Comparison of ENCODE assay signal across 1 cellular context in the genomic region with DNA sequence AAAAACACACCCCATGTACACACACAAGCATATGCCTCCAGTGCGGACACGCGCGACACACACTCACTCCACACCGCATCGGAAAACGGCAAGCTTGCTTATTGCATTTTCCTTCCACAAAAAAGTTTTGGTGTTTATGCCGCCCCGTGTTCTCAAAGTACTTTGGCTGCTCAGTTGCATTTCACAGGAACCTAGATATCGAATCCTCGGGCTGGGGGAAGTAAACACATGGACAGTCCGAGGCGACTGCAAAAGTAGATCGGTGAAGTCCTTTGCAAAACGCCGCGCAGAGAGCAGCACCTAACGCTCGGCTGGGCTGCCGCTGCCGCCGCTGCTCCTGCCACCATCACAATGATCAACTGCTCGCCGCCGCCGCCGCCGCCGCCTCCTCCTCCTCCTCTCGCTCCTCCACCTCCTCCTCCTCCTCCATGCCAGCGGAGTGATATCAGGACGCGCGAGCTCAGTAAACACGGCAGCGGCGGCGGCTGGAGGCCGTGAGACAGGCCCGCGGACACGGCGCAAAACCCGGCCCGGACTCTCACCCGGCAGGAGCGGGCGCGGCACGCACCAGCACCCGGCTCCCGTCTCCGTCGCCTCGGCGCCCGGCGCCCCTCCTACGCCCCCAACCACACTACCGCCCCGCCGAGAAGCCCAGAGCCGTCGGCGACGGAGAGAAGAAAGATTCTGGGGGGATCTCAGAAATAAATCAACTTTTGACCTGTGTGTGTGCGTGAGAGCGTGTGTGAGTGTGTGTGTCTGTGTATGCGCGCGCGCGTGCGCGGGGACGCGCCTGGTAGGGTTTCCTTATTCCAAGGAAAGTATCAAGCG.
TF ChIP-seq lines count a peak whose summit lies in the region.

A gene (minus strand): TSS at position 441 of the 828 bp plus-strand sequence. CDS start 857 bp downstream, outside the sequence.

TF ChIP-seq in K562, 482 proteins besides CTCF, POLR2A, EP300 and RAD21 (continued from another document and continues in another):
- TF ChIP-seq, protein P1, sequence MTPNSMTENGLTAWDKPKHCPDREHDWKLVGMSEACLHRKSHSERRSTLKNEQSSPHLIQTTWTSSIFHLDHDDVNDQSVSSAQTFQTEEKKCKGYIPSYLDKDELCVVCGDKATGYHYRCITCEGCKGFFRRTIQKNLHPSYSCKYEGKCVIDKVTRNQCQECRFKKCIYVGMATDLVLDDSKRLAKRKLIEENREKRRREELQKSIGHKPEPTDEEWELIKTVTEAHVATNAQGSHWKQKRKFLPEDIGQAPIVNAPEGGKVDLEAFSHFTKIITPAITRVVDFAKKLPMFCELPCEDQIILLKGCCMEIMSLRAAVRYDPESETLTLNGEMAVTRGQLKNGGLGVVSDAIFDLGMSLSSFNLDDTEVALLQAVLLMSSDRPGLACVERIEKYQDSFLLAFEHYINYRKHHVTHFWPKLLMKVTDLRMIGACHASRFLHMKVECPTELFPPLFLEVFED (CRISPR knock-in tag; conservative IDR thresholded peaks at IDR 0.05), result no peak
- TF ChIP-seq, protein P2, sequence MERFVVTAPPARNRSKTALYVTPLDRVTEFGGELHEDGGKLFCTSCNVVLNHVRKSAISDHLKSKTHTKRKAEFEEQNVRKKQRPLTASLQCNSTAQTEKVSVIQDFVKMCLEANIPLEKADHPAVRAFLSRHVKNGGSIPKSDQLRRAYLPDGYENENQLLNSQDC (CRISPR knock-in tag; IDR thresholded peaks at IDR 0.05), result peak; percentile 85; the same call in 1 of the 2 replicates
- TF ChIP-seq, protein P3, sequence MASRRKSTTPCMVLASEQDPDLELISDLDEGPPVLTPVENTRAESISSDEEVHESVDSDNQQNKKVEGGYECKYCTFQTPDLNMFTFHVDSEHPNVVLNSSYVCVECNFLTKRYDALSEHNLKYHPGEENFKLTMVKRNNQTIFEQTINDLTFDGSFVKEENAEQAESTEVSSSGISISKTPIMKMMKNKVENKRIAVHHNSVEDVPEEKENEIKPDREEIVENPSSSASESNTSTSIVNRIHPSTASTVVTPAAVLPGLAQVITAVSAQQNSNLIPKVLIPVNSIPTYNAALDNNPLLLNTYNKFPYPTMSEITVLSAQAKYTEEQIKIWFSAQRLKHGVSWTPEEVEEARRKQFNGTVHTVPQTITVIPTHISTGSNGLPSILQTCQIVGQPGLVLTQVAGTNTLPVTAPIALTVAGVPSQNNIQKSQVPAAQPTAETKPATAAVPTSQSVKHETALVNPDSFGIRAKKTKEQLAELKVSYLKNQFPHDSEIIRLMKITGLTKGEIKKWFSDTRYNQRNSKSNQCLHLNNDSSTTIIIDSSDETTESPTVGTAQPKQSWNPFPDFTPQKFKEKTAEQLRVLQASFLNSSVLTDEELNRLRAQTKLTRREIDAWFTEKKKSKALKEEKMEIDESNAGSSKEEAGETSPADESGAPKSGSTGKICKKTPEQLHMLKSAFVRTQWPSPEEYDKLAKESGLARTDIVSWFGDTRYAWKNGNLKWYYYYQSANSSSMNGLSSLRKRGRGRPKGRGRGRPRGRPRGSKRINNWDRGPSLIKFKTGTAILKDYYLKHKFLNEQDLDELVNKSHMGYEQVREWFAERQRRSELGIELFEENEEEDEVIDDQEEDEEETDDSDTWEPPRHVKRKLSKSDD (conservative IDR thresholded peaks at IDR 0.05; ENCODE audit: low read length), result no peak; the same call in 1 of the 2 replicates
- TF ChIP-seq RBM15 (IDR thresholded peaks at IDR 0.05; ENCODE audit: insufficient read depth, low read length) (no peak), HOXB6 (CRISPR knock-in tag; IDR thresholded peaks at IDR 0.05; ENCODE audit: borderline replicate concordance) (no peak), ZNF780A (CRISPR knock-in tag; IDR thresholded peaks at IDR 0.05) (no peak), ZNF764 (CRISPR knock-in tag; IDR thresholded peaks at IDR 0.05; ENCODE audit: low read depth) (no peak), ZNF41 (CRISPR knock-in tag; conservative IDR thresholded peaks at IDR 0.05) (no peak), ZNF695 (CRISPR knock-in tag; IDR thresholded peaks at IDR 0.05) (no peak), KDM4B (IDR thresholded peaks at IDR 0.05; ENCODE audit: borderline replicate concordance in 2 of 2, low read depth in 1 of 2) (peak in 1 of 2 experiments; percentile 76; a peak in 1 of 4 replicates), RBFOX2 (IDR thresholded peaks at IDR 0.05; ENCODE audit: low read depth, low read length) (peak; percentile 77), ZC3H8 (IDR thresholded peaks at IDR 0.05) (no peak)
- TF ChIP-seq, protein P4, sequence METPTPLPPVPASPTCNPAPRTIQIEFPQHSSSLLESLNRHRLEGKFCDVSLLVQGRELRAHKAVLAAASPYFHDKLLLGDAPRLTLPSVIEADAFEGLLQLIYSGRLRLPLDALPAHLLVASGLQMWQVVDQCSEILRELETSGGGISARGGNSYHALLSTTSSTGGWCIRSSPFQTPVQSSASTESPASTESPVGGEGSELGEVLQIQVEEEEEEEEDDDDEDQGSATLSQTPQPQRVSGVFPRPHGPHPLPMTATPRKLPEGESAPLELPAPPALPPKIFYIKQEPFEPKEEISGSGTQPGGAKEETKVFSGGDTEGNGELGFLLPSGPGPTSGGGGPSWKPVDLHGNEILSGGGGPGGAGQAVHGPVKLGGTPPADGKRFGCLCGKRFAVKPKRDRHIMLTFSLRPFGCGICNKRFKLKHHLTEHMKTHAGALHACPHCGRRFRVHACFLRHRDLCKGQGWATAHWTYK (CRISPR knock-in tag; IDR thresholded peaks at IDR 0.05), result no peak
- TF ChIP-seq, protein P5, sequence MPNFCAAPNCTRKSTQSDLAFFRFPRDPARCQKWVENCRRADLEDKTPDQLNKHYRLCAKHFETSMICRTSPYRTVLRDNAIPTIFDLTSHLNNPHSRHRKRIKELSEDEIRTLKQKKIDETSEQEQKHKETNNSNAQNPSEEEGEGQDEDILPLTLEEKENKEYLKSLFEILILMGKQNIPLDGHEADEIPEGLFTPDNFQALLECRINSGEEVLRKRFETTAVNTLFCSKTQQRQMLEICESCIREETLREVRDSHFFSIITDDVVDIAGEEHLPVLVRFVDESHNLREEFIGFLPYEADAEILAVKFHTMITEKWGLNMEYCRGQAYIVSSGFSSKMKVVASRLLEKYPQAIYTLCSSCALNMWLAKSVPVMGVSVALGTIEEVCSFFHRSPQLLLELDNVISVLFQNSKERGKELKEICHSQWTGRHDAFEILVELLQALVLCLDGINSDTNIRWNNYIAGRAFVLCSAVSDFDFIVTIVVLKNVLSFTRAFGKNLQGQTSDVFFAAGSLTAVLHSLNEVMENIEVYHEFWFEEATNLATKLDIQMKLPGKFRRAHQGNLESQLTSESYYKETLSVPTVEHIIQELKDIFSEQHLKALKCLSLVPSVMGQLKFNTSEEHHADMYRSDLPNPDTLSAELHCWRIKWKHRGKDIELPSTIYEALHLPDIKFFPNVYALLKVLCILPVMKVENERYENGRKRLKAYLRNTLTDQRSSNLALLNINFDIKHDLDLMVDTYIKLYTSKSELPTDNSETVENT (CRISPR knock-in tag; IDR thresholded peaks at IDR 0.05), result no peak
- TF ChIP-seq, protein P6, sequence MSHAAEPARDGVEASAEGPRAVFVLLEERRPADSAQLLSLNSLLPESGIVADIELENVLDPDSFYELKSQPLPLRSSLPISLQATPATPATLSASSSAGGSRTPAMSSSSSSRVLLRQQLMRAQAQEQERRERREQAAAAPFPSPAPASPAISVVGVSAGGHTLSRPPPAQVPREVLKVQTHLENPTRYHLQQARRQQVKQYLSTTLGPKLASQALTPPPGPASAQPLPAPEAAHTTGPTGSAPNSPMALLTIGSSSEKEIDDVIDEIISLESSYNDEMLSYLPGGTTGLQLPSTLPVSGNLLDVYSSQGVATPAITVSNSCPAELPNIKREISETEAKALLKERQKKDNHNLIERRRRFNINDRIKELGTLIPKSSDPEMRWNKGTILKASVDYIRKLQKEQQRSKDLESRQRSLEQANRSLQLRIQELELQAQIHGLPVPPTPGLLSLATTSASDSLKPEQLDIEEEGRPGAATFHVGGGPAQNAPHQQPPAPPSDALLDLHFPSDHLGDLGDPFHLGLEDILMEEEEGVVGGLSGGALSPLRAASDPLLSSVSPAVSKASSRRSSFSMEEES (CRISPR knock-in tag; IDR thresholded peaks at IDR 0.05), result no peak
- TF ChIP-seq, protein P7, sequence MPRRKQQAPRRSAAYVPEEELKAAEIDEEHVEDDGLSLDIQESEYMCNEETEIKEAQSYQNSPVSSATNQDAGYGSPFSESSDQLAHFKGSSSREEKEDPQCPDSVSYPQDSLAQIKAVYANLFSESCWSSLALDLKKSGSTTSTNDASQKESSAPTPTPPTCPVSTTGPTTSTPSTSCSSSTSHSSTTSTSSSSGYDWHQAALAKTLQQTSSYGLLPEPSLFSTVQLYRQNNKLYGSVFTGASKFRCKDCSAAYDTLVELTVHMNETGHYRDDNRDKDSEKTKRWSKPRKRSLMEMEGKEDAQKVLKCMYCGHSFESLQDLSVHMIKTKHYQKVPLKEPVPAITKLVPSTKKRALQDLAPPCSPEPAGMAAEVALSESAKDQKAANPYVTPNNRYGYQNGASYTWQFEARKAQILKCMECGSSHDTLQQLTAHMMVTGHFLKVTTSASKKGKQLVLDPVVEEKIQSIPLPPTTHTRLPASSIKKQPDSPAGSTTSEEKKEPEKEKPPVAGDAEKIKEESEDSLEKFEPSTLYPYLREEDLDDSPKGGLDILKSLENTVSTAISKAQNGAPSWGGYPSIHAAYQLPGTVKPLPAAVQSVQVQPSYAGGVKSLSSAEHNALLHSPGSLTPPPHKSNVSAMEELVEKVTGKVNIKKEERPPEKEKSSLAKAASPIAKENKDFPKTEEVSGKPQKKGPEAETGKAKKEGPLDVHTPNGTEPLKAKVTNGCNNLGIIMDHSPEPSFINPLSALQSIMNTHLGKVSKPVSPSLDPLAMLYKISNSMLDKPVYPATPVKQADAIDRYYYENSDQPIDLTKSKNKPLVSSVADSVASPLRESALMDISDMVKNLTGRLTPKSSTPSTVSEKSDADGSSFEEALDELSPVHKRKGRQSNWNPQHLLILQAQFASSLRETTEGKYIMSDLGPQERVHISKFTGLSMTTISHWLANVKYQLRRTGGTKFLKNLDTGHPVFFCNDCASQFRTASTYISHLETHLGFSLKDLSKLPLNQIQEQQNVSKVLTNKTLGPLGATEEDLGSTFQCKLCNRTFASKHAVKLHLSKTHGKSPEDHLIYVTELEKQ (CRISPR knock-in tag; IDR thresholded peaks at IDR 0.05), result no peak
- TF ChIP-seq, protein P8, sequence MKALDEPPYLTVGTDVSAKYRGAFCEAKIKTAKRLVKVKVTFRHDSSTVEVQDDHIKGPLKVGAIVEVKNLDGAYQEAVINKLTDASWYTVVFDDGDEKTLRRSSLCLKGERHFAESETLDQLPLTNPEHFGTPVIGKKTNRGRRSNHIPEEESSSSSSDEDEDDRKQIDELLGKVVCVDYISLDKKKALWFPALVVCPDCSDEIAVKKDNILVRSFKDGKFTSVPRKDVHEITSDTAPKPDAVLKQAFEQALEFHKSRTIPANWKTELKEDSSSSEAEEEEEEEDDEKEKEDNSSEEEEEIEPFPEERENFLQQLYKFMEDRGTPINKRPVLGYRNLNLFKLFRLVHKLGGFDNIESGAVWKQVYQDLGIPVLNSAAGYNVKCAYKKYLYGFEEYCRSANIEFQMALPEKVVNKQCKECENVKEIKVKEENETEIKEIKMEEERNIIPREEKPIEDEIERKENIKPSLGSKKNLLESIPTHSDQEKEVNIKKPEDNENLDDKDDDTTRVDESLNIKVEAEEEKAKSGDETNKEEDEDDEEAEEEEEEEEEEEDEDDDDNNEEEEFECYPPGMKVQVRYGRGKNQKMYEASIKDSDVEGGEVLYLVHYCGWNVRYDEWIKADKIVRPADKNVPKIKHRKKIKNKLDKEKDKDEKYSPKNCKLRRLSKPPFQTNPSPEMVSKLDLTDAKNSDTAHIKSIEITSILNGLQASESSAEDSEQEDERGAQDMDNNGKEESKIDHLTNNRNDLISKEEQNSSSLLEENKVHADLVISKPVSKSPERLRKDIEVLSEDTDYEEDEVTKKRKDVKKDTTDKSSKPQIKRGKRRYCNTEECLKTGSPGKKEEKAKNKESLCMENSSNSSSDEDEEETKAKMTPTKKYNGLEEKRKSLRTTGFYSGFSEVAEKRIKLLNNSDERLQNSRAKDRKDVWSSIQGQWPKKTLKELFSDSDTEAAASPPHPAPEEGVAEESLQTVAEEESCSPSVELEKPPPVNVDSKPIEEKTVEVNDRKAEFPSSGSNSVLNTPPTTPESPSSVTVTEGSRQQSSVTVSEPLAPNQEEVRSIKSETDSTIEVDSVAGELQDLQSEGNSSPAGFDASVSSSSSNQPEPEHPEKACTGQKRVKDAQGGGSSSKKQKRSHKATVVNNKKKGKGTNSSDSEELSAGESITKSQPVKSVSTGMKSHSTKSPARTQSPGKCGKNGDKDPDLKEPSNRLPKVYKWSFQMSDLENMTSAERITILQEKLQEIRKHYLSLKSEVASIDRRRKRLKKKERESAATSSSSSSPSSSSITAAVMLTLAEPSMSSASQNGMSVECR (CRISPR knock-in tag; IDR thresholded peaks at IDR 0.05), result peak; percentile 36; the same call in 1 of the 2 replicates
